Comparison of ENCODE assay signal across 17 cellular contexts in the genomic region with DNA sequence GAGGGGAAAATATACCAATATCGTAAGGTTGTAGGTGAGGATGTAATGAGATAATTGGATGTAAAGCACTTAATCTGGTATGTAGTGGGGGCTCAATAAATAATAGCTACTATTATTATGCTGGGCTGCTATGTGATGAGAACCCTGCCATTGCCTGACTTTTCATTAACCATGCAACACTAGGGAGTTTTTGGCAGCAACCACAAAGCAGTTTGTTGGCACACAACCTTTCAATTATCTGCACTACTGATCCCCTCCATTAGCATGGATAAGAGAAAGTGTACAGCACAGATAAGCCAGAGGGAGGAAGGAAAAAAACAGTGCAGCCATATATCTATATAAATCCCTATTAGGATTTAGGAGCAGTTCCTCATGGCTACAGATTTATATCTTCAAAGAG.
DNase-seq lines count a peak whose midpoint lies in the region; ATAC-seq, FAIRE-seq and TF ChIP-seq lines count a peak whose summit lies in the region.
"Had no signal": no experiment of that assay in that cellular context is flagged by ENCODE, and none has a peak within 500 bp of the region (broad histone marks: within the 10 kb centered on the region; RNA-seq: fewer than 3 reads in every experiment).

No MANE protein-coding gene starts in this region.

- FAIRE-seq in GM12878 (lab: Jason Lieb, UNC), result no peak
- FAIRE-seq: HepG2 had no signal

- H4K8ac ChIP-seq in mesenchymal stem cell (ENCODE audit: low read length), result no peak overlapping the region

- no peak for TF ChIP-seq EP300 in GM12878 (IDR thresholded peaks at IDR 0.05; ENCODE audit: borderline replicate concordance in 1 of 2, control insufficient read depth in 1 of 2, low read depth in 2 of 2, low read length in 2 of 2)

- RAD21 ChIA-PET in GM12878 (lab: Charles Lee; ENCODE audit: unreplicated experiment), result no interaction called here

- H2AK5ac ChIP-seq in mesenchymal stem cell (ENCODE audit: low read length, severe bottlenecking), result no peak overlapping the region

- no peaks in the 10 kb centered on the region for H3K36me3 ChIP-seq in KMS-11 (ENCODE audit: insufficient read depth)
- no peaks in the 10 kb centered on the region for H3K36me3 ChIP-seq in GM12878 (ENCODE audit: control insufficient read depth in 2 of 2, insufficient read depth in 2 of 2, low read length in 1 of 2)
- H3K36me3 ChIP-seq in mesenchymal stem cell (ENCODE audit: control insufficient read depth in 1 of 2, insufficient read depth in 2 of 2, low read depth in 1 of 2, low read length in 2 of 2), result no peaks in the 10 kb centered on the region

- TF ChIP-seq CTCF in KMS-11 (conservative IDR thresholded peaks at IDR 0.05; ENCODE audit: low read depth, low read length), result no peak
- no peak for TF ChIP-seq CTCF in GM12878 (IDR thresholded peaks at IDR 0.05 in 2 of 3, conservative IDR thresholded peaks at IDR 0.05 in 1 of 3; ENCODE audit: control insufficient read depth in 2 of 3, extremely low read depth in 1 of 3, insufficient read depth in 1 of 3, low read depth in 3 of 3, low read length in 3 of 3)

- DNase-seq in D341Med (ENCODE audit: low spot score) (peak; percentile 37), NCI-H69 (lab: John Stamatoyannopoulos, UW) (peak; percentile 28), GM12878 (ENCODE audit: low read depth, low spot score) (no peak), mesenchymal stem cell (no peak)
- DNase-seq in activated CD4-positive, CD25-positive, alpha-beta regulatory T cell treated with anti-CD3 and anti-CD28 coated beads, Interleukin-2, amount 50 U/mL, for 72 hours, result no peak
- DNase-seq: GOT3; KG1; NCI-H1048; NCI-H187 treated with DMSO at 0.1 percent for 48 hours; NCI-H2171; NK-92 treated with Interleukin-12 subunit alpha and Interleukin-12 subunit beta, amount 100 ng/mL, for 24 hours; SHP77 treated with DMSO at 0.1 percent for 48 hours had no signal

- H3K27me3 ChIP-seq in KMS-11 (ENCODE audit: insufficient read depth, low read depth) (no peaks in the 10 kb centered on the region), GM12878 (replicated peaks in 1 of 2; ENCODE audit: control insufficient read depth in 2 of 2, insufficient read depth in 2 of 2, low read length in 1 of 2) (no peaks in the 10 kb centered on the region), mesenchymal stem cell (ENCODE audit: control insufficient read depth in 1 of 2, insufficient read depth in 1 of 2, low read length in 2 of 2) (no peaks in the 10 kb centered on the region)

- POLR2A ChIA-PET in GM12878 (lab: Charles Lee), result no interaction called here

- CTCF ChIA-PET in GM12878 (lab: Yijun Ruan, JAX), result interaction anchor here (0.6 kb wide), 1 partner anchor 194 kb away, joined by 3 read pairs; no protein-coding TSS in a partner anchor

- H2AFZ ChIP-seq in KMS-11 (ENCODE audit: low read depth) (0 out of 2 replicates have a peak overlapping the region, but pooled peaks have one; percentile 15), GM12878 (ENCODE audit: control insufficient read depth, low read depth, low read length) (no peak overlapping the region), mesenchymal stem cell (ENCODE audit: low read depth, low read length) (no peak overlapping the region)

- no peak overlapping the region for H3K18ac ChIP-seq in mesenchymal stem cell (ENCODE audit: low read depth in 1 of 2, low read length in 2 of 2)

- no peak overlapping the region for H2BK5ac ChIP-seq in mesenchymal stem cell (ENCODE audit: low read depth, low read length, poor library complexity, severe bottlenecking)

- no peak overlapping the region for H3K4me3 ChIP-seq in KMS-11 (IDR thresholded peaks at IDR 0.05; ENCODE audit: insufficient read depth, low read depth, low read length)
- no peak overlapping the region for H3K4me3 ChIP-seq in GM12878
- no peak overlapping the region for H3K4me3 ChIP-seq in mesenchymal stem cell (ENCODE audit: insufficient read depth in 1 of 2, low read depth in 1 of 2, low read length in 2 of 2)

- H3K9me3 ChIP-seq in GM12878 (replicated peaks; ENCODE audit: control insufficient read depth, insufficient read depth, low read length) (no peaks in the 10 kb centered on the region), mesenchymal stem cell (ENCODE audit: control insufficient read depth, low read length) (no peaks in the 10 kb centered on the region)

- no peak overlapping the region for H2BK12ac ChIP-seq in mesenchymal stem cell (ENCODE audit: low read length in 2 of 2)

- H3K4me1 ChIP-seq in KMS-11 (ENCODE audit: low read depth, poor library complexity, severe bottlenecking), result peaks cover 47% of the 10 kb centered on the region
- no peaks in the 10 kb centered on the region for H3K4me1 ChIP-seq in GM12878 (ENCODE audit: control insufficient read depth, insufficient read depth, low read length)
- H3K4me1 ChIP-seq in mesenchymal stem cell (ENCODE audit: control insufficient read depth, insufficient read depth, low read depth, low read length), result no peaks in the 10 kb centered on the region

- H2BK120ac ChIP-seq in mesenchymal stem cell (ENCODE audit: low read depth, low read length), result no peak overlapping the region

- H3K79me2 ChIP-seq in KMS-11 (ENCODE audit: insufficient read depth, low read depth), result no peaks in the 10 kb centered on the region
- no peaks in the 10 kb centered on the region for H3K79me2 ChIP-seq in GM12878 (ENCODE audit: control insufficient read depth, insufficient read depth, low read length)

- in situ Hi-C loops in GM12878 (cut with MboI), result no loop called here

- no peak for TF ChIP-seq RAD21 in GM12878 (IDR thresholded peaks at IDR 0.05; ENCODE audit: insufficient read depth, low read depth, low read length)

- H4K20me1 ChIP-seq in KMS-11 (ENCODE audit: insufficient read depth) (no peaks in the 10 kb centered on the region), GM12878 (ENCODE audit: control insufficient read depth, insufficient read depth) (no peaks in the 10 kb centered on the region)

- no peak overlapping the region for H3K14ac ChIP-seq in mesenchymal stem cell (ENCODE audit: low read length in 2 of 2)

- intact Hi-C loops in GM12878 (cut with micrococcal nuclease; ENCODE audit: unreplicated experiment), result loop anchor here (10.0 kb wide), 1 partner anchor 965 kb away; no protein-coding TSS in a partner anchor

- SMC1A ChIA-PET in GM12878 (lab: Charles Lee; ENCODE audit: uncharacterized antibody, unreplicated experiment), result interaction anchor here (1.1 kb wide), 1 partner anchor 182 kb away, joined by 3 read pairs; no protein-coding TSS in a partner anchor

- no peak overlapping the region for H3K4ac ChIP-seq in mesenchymal stem cell (ENCODE audit: low read depth in 1 of 2, low read length in 2 of 2)

- no peak overlapping the region for H2BK15ac ChIP-seq in mesenchymal stem cell (ENCODE audit: low read depth, poor library complexity, severe bottlenecking)

- 17% methylated on average over 1 of the region's 1 CpG for WGBS in GM12878 (ENCODE audit: insufficient coverage, insufficient replicate concordance, low lambda C conversion rate, missing lambda C conversion rate)
- 86% methylated on average over 1 of the region's 1 CpG for WGBS in mesenchymal stem cell

- H3K27ac ChIP-seq in KMS-11 (no peak overlapping the region), GM12878 (ENCODE audit: control insufficient read depth, insufficient read depth) (no peak overlapping the region), mesenchymal stem cell (ENCODE audit: low read length, poor library complexity, severe bottlenecking) (no peak overlapping the region)
- H3K27ac ChIP-seq: C4-2B had no signal

- ATAC-seq in GM12878 (peak; percentile 57), GM19023 (IDR thresholded peaks at IDR 0.05; ENCODE audit: unreplicated experiment) (no peak), HG03521 (IDR thresholded peaks at IDR 0.05; ENCODE audit: unreplicated experiment) (no peak)
- ATAC-seq: HepG2 had no signal

- no peak overlapping the region for H3K23ac ChIP-seq in mesenchymal stem cell (ENCODE audit: low read length in 2 of 2)

- no peak for TF ChIP-seq POLR2A in GM12878 (IDR thresholded peaks at IDR 0.05; ENCODE audit: low read depth, low read length)

- H3K79me1 ChIP-seq in mesenchymal stem cell (replicated peaks; ENCODE audit: low read length, poor library complexity, severe bottlenecking), result no peaks in the 10 kb centered on the region

- no peak overlapping the region for H3K9ac ChIP-seq in KMS-11
- H3K9ac ChIP-seq in GM12878 (ENCODE audit: control insufficient read depth, insufficient read depth, low read length), result no peak overlapping the region
- no peak overlapping the region for H3K9ac ChIP-seq in mesenchymal stem cell (ENCODE audit: low read length)

- no peak overlapping the region for H4K91ac ChIP-seq in mesenchymal stem cell (ENCODE audit: low read length)

- no TSS peak for BruUV-seq in GM12878 (replicated peaks; lab: Mats Ljungman, UMichigan)

- H3K4me2 ChIP-seq in KMS-11 (peak overlapping the region; percentile 10; the same call in 1 of the 2 replicates), GM12878 (ENCODE audit: control insufficient read depth, insufficient read depth) (no peak overlapping the region), mesenchymal stem cell (ENCODE audit: low read length, poor library complexity, severe bottlenecking) (no peak overlapping the region)

TF ChIP-seq in GM12878, 131 proteins besides CTCF, POLR2A, EP300 and RAD21 (continues in another document):
- TF ChIP-seq, protein P1, sequence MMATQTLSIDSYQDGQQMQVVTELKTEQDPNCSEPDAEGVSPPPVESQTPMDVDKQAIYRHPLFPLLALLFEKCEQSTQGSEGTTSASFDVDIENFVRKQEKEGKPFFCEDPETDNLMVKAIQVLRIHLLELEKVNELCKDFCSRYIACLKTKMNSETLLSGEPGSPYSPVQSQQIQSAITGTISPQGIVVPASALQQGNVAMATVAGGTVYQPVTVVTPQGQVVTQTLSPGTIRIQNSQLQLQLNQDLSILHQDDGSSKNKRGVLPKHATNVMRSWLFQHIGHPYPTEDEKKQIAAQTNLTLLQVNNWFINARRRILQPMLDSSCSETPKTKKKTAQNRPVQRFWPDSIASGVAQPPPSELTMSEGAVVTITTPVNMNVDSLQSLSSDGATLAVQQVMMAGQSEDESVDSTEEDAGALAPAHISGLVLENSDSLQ (IDR thresholded peaks at IDR 0.05), result no peak
- TF ChIP-seq YY1 (IDR thresholded peaks at IDR 0.05; ENCODE audit: low read depth, low read length) (no peak), ZNF207 (IDR thresholded peaks at IDR 0.05; ENCODE audit: borderline replicate concordance) (no peak)

Comparison
In these comparisons a context has a peak if more than half of its experiments do, and no peak if none do; other contexts are left out.
1. DNase-seq: peak in D341Med (single experiment) and NCI-H69 (single experiment); none in GM12878 (single experiment), activated CD4-positive, CD25-positive, alpha-beta regulatory T cell treated with anti-CD3 and anti-CD28 coated beads, Interleukin-2, amount 50 U/mL, for 72 hours (single experiment) and mesenchymal stem cell (single experiment).